In genomic region chr3:56796996-56797395, GRCh38 we compare ENCODE assay signal across 18 cellular contexts. TPM values are rescaled to one million over a fixed set of nuclear protein-coding genes. Genes with fewer than 3 reads are reported as not detected.
DNase-seq lines count a peak whose midpoint lies in the region; ATAC-seq lines count a peak whose summit lies in the region.
"Had no signal": no experiment of that assay in that cellular context is flagged by ENCODE, and none has a peak within 500 bp of the region (broad histone marks: within the 10 kb centered on the region; RNA-seq: fewer than 3 reads in every experiment).

No MANE protein-coding gene starts in this region.

- H3K4me1 Mint-ChIP-seq in activated T-cell treated with anti-CD3 and anti-CD28 coated beads, Interleukin-2, amount 50 U/mL, for 24 hours (ENCODE audit: low read depth), result peaks cover 68% of the 10 kb centered on the region
- peaks cover 63% of the 10 kb centered on the region for H3K4me1 Mint-ChIP-seq in activated CD4-positive, alpha-beta memory T cell treated with anti-CD3 and anti-CD28 coated beads for 36 hours (ENCODE audit: low read depth)
- H3K4me1 Mint-ChIP-seq in effector memory CD8-positive, alpha-beta T cell (ENCODE audit: low read depth in 2 of 2), result peaks cover 42 to 70% of the 10 kb centered on the region in 2 donors
- H3K4me1 Mint-ChIP-seq in stimulated activated naive CD8-positive, alpha-beta T cell treated with anti-CD3 and anti-CD28 coated beads, Interleukin-15, amount 100 ng/mL, for 72 hours, result peaks cover 52% of the 10 kb centered on the region

- H3K27me3 Mint-ChIP-seq in activated T-cell treated with anti-CD3 and anti-CD28 coated beads, Interleukin-2, amount 50 U/mL, for 24 hours, result no peaks in the 10 kb centered on the region
- no peaks in the 10 kb centered on the region for H3K27me3 Mint-ChIP-seq in activated CD4-positive, alpha-beta memory T cell treated with anti-CD3 and anti-CD28 coated beads for 36 hours
- H3K27me3 Mint-ChIP-seq in effector memory CD8-positive, alpha-beta T cell, result no peaks in the 10 kb centered on the region
- no peaks in the 10 kb centered on the region for H3K27me3 Mint-ChIP-seq in stimulated activated naive CD8-positive, alpha-beta T cell treated with anti-CD3 and anti-CD28 coated beads, Interleukin-15, amount 100 ng/mL, for 72 hours
- H3K27me3 Mint-ChIP-seq: stimulated activated memory B cell treated with anti-CD40 and anti-IgM and Interleukin-4, amounts not matched to agents 10 μg/mL and 1 μg/mL and 100 μg/mL, for 72 hours had no signal

- intact Hi-C loops in activated CD4-positive, alpha-beta memory T cell treated with anti-CD3 and anti-CD28 coated beads for 36 hours (cut with micrococcal nuclease), result no loop called here

- H3K36me3 Mint-ChIP-seq in activated T-cell treated with anti-CD3 and anti-CD28 coated beads, Interleukin-2, amount 50 U/mL, for 24 hours (ENCODE audit: low read depth), result peaks cover 63% of the 10 kb centered on the region
- H3K36me3 Mint-ChIP-seq in activated CD4-positive, alpha-beta memory T cell treated with anti-CD3 and anti-CD28 coated beads for 36 hours, result peaks cover 11% of the 10 kb centered on the region
- peaks cover 66% of the 10 kb centered on the region for H3K36me3 Mint-ChIP-seq in effector memory CD8-positive, alpha-beta T cell (ENCODE audit: insufficient read depth)

- DNase-seq in activated T-cell treated with anti-CD3 and anti-CD28 coated beads, Interleukin-2, amount 50 U/mL, for 24 hours, result no peak
- DNase-seq in activated T-cell treated with anti-CD3 and anti-CD28 coated beads for 4 hours, result no peak
- no peak for DNase-seq in activated CD4-positive, alpha-beta memory T cell treated with anti-CD3 and anti-CD28 coated beads for 36 hours
- no peak for DNase-seq in effector memory CD8-positive, alpha-beta T cell
- no peak for DNase-seq in stimulated activated naive CD8-positive, alpha-beta T cell treated with anti-CD3 and anti-CD28 coated beads, Interleukin-15, amount 100 ng/mL, for 72 hours
- no peak for DNase-seq in iPS-NIHi7 (ENCODE audit: extremely low spot score)
- DNase-seq in EL, result no peak
- DNase-seq: cortex of kidney, esophagus squamous epithelium, HCEC 1CT, head of caudate nucleus, islet precursor cell, NCI-H187 treated with DMSO at 0.1 percent for 48 hours, NCI-H510A treated with DMSO at 0.1 percent for 48 hours, occipital lobe, SK-N-SH had no signal

- CTCF ChIA-PET in activated CD4-positive, alpha-beta memory T cell treated with anti-CD3 and anti-CD28 coated beads for 36 hours (lab: Charles Lee), result interaction anchor here (1.0 to 13.6 kb wide), 10 partner anchors 12 to 191 kb away, joined by 3 to 282 read pairs (median 72); no protein-coding TSS in a partner anchor

- H3K4me3 Mint-ChIP-seq in activated T-cell treated with anti-CD3 and anti-CD28 coated beads, Interleukin-2, amount 50 U/mL, for 24 hours, result peak overlapping the region; percentile 91
- H3K4me3 Mint-ChIP-seq in activated CD4-positive, alpha-beta memory T cell treated with anti-CD3 and anti-CD28 coated beads for 36 hours, result peak overlapping the region; percentile 24
- peak overlapping the region; percentile 85 to 93 for H3K4me3 Mint-ChIP-seq in effector memory CD8-positive, alpha-beta T cell
- peak overlapping the region; percentile 66 to 95 for H3K4me3 Mint-ChIP-seq in stimulated activated naive CD8-positive, alpha-beta T cell treated with anti-CD3 and anti-CD28 coated beads, Interleukin-15, amount 100 ng/mL, for 72 hours
- H3K4me3 Mint-ChIP-seq: stimulated activated memory B cell treated with anti-CD40 and anti-IgM and Interleukin-4, amounts not matched to agents 10 μg/mL and 1 μg/mL and 100 μg/mL, for 72 hours had no signal

- peak overlapping the region; percentile 92 for H3K27ac Mint-ChIP-seq in activated T-cell treated with anti-CD3 and anti-CD28 coated beads, Interleukin-2, amount 50 U/mL, for 24 hours
- H3K27ac Mint-ChIP-seq in activated CD4-positive, alpha-beta memory T cell treated with anti-CD3 and anti-CD28 coated beads for 36 hours, result peak overlapping the region; percentile 71
- H3K27ac Mint-ChIP-seq in effector memory CD8-positive, alpha-beta T cell, result peak overlapping the region; percentile 92
- H3K27ac Mint-ChIP-seq in stimulated activated naive CD8-positive, alpha-beta T cell treated with anti-CD3 and anti-CD28 coated beads, Interleukin-15, amount 100 ng/mL, for 72 hours, result peak overlapping the region; percentile 56 to 89

- ATAC-seq in effector memory CD8-positive, alpha-beta T cell (replicated peaks), result no peak
- no peak for ATAC-seq in stimulated activated naive CD8-positive, alpha-beta T cell treated with anti-CD3 and anti-CD28 coated beads, Interleukin-15, amount 100 ng/mL, for 72 hours
- ATAC-seq in HG02571 (IDR thresholded peaks at IDR 0.05; ENCODE audit: unreplicated experiment), result no peak
- ATAC-seq: stimulated activated memory B cell treated with anti-CD40 and anti-IgM and Interleukin-4, amounts not matched to agents 10 μg/mL and 1 μg/mL and 100 μg/mL, for 72 hours had no signal

- H3K9me3 Mint-ChIP-seq in activated T-cell treated with anti-CD3 and anti-CD28 coated beads, Interleukin-2, amount 50 U/mL, for 24 hours, result peaks cover 2% of the 10 kb centered on the region
- H3K9me3 Mint-ChIP-seq in activated CD4-positive, alpha-beta memory T cell treated with anti-CD3 and anti-CD28 coated beads for 36 hours, result no peaks in the 10 kb centered on the region
- no peaks in the 10 kb centered on the region for H3K9me3 Mint-ChIP-seq in effector memory CD8-positive, alpha-beta T cell
- H3K9me3 Mint-ChIP-seq in stimulated activated naive CD8-positive, alpha-beta T cell treated with anti-CD3 and anti-CD28 coated beads, Interleukin-15, amount 100 ng/mL, for 72 hours, result peaks cover 4 to 7% of the 10 kb centered on the region in 2 donors
- H3K9me3 Mint-ChIP-seq: stimulated activated memory B cell treated with anti-CD40 and anti-IgM and Interleukin-4, amounts not matched to agents 10 μg/mL and 1 μg/mL and 100 μg/mL, for 72 hours had no signal

- POLR2A ChIA-PET in activated CD4-positive, alpha-beta memory T cell treated with anti-CD3 and anti-CD28 coated beads for 36 hours (lab: Charles Lee), result interaction anchor here (0.8 to 3.7 kb wide), 2 partner anchors 12 to 93 kb away, joined by 4 to 23 read pairs; no protein-coding TSS in a partner anchor

RNA-seq across cellular contexts. Expression of gene ARHGEF3, which starts 4.8 kb away (rescaled TPM):
- total RNA-seq in activated CD4-positive, alpha-beta memory T cell treated with anti-CD3 and anti-CD28 coated beads for 36 hours, result 10 to 100 TPM; 28.0 to 31.5 TPM

Comparison
In these comparisons a context has a peak if more than half of its experiments do, and no peak if none do; other contexts are left out.
1. H3K4me3 Mint-ChIP-seq: peak in every context shown above with its lines; median percentile 91 in activated T-cell treated with anti-CD3 and anti-CD28 coated beads, Interleukin-2, amount 50 U/mL, for 24 hours; 89 in effector memory CD8-positive, alpha-beta T cell; 80 in stimulated activated naive CD8-positive, alpha-beta T cell treated with anti-CD3 and anti-CD28 coated beads, Interleukin-15, amount 100 ng/mL, for 72 hours; 24 in activated CD4-positive, alpha-beta memory T cell treated with anti-CD3 and anti-CD28 coated beads for 36 hours.